18 cellular contexts compared by ENCODE assay signal in the genomic region with DNA sequence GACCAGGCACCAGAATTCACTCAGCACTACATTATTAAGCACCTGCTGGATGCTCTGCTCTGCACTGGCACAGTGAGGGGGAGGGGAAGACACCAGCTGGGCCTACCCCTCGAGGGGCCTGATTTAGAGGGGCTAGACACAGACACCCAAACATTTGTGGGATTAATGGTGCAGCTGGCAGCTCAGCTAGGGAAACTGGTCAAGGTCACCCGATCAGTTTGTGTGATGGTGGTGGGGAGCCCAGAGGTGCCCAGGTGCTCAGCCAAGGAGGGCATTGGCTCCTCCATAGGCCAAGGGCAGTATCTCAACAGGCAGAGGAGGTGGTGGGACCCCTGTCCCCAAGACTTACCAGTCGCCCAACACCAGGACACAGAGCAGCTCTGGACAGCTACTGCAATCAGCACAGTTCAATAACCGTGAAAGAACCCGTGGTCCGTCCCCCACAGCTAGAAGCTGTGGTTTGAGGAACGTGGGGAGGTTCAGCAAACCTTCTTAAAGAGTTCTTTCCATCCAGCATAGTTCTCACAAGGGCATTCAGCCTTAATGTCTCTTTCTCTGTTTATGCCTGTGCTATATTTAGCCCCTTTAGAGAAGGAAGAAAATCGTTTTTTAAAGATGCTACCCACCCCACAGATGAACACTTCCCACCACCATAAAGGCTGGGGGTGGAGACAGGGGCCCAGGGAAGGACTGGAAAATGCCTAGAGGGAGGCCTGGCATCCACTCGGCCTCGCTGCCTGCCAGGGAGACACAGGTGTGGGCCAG.
DNase-seq lines count a peak whose midpoint lies in the region; ATAC-seq, FAIRE-seq and TF ChIP-seq lines count a peak whose summit lies in the region.
"Had no signal": no experiment of that assay in that cellular context is flagged by ENCODE, and none has a peak within 500 bp of the region (broad histone marks: within the 10 kb centered on the region; RNA-seq: fewer than 3 reads in every experiment).

No MANE protein-coding gene starts in this region.

- H3K4me1 ChIP-seq in BLaER1 (peaks cover 71% of the 10 kb centered on the region), Peyer's patch (peaks cover 0 to 7% (median 3%) of the 10 kb centered on the region in 4 donors), kidney (ENCODE audit: control insufficient read depth in 1 of 2, insufficient read depth in 1 of 2, low read depth in 1 of 2, low read length in 2 of 2) (peaks cover 0 to 2% of the 10 kb centered on the region in 2 donors), spleen (peaks cover 0 to 15% (median 14%) of the 10 kb centered on the region in 6 donors), BE2C (peaks cover 3% of the 10 kb centered on the region; the same call in 1 of the 2 replicates)
- H3K4me1 ChIP-seq: A549 had no signal

- H3K27me3 ChIP-seq in BLaER1 (no peaks in the 10 kb centered on the region), Peyer's patch (no peaks in the 10 kb centered on the region), spleen (replicated peaks in 1 of 7) (peaks cover 0 to 14% (median 0%) of the 10 kb centered on the region in 7 donors), BE2C (no peaks in the 10 kb centered on the region)

- peak overlapping the region; percentile 74 for H3K4me2 ChIP-seq in BLaER1
- H3K4me2 ChIP-seq: A549 had no signal

- H3K36me3 ChIP-seq in BLaER1 (peaks cover 29% of the 10 kb centered on the region), Peyer's patch (no peaks in the 10 kb centered on the region), kidney (ENCODE audit: control insufficient read depth in 1 of 2, insufficient read depth in 2 of 2, low read length in 2 of 2) (no peaks in the 10 kb centered on the region), spleen (no peaks in the 10 kb centered on the region), BE2C (no peaks in the 10 kb centered on the region)

- ATAC-seq in GM18861 (IDR thresholded peaks at IDR 0.05; ENCODE audit: unreplicated experiment), result no peak
- ATAC-seq: A549, K562 had no signal

- DNase-seq in Peyer's patch, result peak in 2 of 3 donors; percentile 21 to 23
- DNase-seq in kidney, result peak; percentile 34
- peak; percentile 65 for DNase-seq in spleen
- no peak for DNase-seq in BE2C
- DNase-seq in NCI-H345 (lab: John Stamatoyannopoulos, UW), result no peak
- DNase-seq: DMS79 treated with DMSO at 0.1 percent for 48 hours, NCI-H1105 treated with DMSO at 0.1 percent for 48 hours, NCI-H1694, NCI-H2081 treated with DMSO at 0.1 percent for 48 hours, NCI-H510A treated with DMSO at 0.1 percent for 48 hours, NCI-H774 had no signal

- WGBS in spleen, 5 donors, result 42 to 57% (median 50%) methylated on average over 9 to 10 of the region's 10 CpGs

- intact Hi-C loops in kidney (cut with DNase I), result no loop called here
- intact Hi-C loops in spleen (cut with DNase I; ENCODE audit: low total_unique reads), result loop anchor here (10.0 kb wide), 1 partner anchor 100 kb away; no protein-coding TSS in a partner anchor

- peak overlapping the region; percentile 55 for H3K27ac ChIP-seq in BLaER1
- H3K27ac ChIP-seq in Peyer's patch, result no peak overlapping the region
- no peak overlapping the region for H3K27ac ChIP-seq in kidney (ENCODE audit: low read depth in 2 of 2, low read length in 2 of 2)
- H3K27ac ChIP-seq in spleen, result no peak overlapping the region
- H3K27ac ChIP-seq: A549, C4-2B, RWPE1 had no signal

- no peak for TF ChIP-seq POLR2A in Peyer's patch (IDR thresholded peaks at IDR 0.05)
- TF ChIP-seq POLR2A in spleen (IDR thresholded peaks at IDR 0.05), result no peak

- no peaks in the 10 kb centered on the region for H3K9me3 ChIP-seq in BLaER1
- H3K9me3 ChIP-seq in Peyer's patch, result no peaks in the 10 kb centered on the region
- H3K9me3 ChIP-seq in kidney (ENCODE audit: control insufficient read depth in 1 of 2, low read length in 2 of 2), result no peaks in the 10 kb centered on the region
- H3K9me3 ChIP-seq in spleen, result no peaks in the 10 kb centered on the region
- H3K9me3 ChIP-seq in BE2C, result no peaks in the 10 kb centered on the region
- H3K9me3 ChIP-seq: A549 had no signal

- FAIRE-seq in kidney (lab: Jason Lieb, UNC), result no peak
- FAIRE-seq: A549, H54, K562 had no signal

- TF ChIP-seq CTCF in Peyer's patch (IDR thresholded peaks at IDR 0.05), result no peak
- TF ChIP-seq CTCF in kidney (IDR thresholded peaks at IDR 0.05; ENCODE audit: borderline replicate concordance, extremely low read depth, insufficient read depth), result no peak
- no peak for TF ChIP-seq CTCF in spleen (IDR thresholded peaks at IDR 0.05 in 8 of 11, conservative IDR thresholded peaks at IDR 0.05 in 3 of 11)
- TF ChIP-seq CTCF in BE2C (IDR thresholded peaks at IDR 0.05; ENCODE audit: low read depth, low read length), result no peak

- H3K4me3 ChIP-seq in BLaER1 (no peak overlapping the region), Peyer's patch (no peak overlapping the region), kidney (ENCODE audit: low read length in 2 of 2) (no peak overlapping the region), spleen (no peak overlapping the region), BE2C (ENCODE audit: low read depth, low read length) (no peak overlapping the region)
- H3K4me3 ChIP-seq: A549, K562 had no signal

- peaks cover 7% of the 10 kb centered on the region; the same call in 1 of the 2 replicates for H4K20me1 ChIP-seq in BLaER1

- H3K9ac ChIP-seq in BLaER1 (peak overlapping the region; percentile 49; the same call in 1 of the 2 replicates), kidney (ENCODE audit: low read length in 2 of 2) (no peak overlapping the region)

Comparison
In these comparisons a context has a peak if more than half of its experiments do, and no peak if none do; other contexts are left out.
1. DNase-seq: peak in Peyer's patch (2 of 3), kidney (single experiment) and spleen (single experiment); none in BE2C (single experiment) and NCI-H345 (single experiment).